ENCODE assay signal across 21 cellular contexts in genomic region chr21:32253215-32253641, GRCh38. TPM values are rescaled to one million over a fixed set of nuclear protein-coding genes. Genes with fewer than 3 reads are reported as not detected.
DNase-seq lines count a peak whose midpoint lies in the region; ATAC-seq and TF ChIP-seq lines count a peak whose summit lies in the region.
"Had no signal": no experiment of that assay in that cellular context is flagged by ENCODE, and none has a peak within 500 bp of the region (broad histone marks: within the 10 kb centered on the region; RNA-seq: fewer than 3 reads in every experiment).

No MANE protein-coding gene starts in this region.

- no peak overlapping the region for H2AFZ ChIP-seq in neuronal stem cell (ENCODE audit: low read length)

- no peak for TF ChIP-seq EP300 in suprapubic skin (IDR thresholded peaks at IDR 0.05)

- H3K27ac ChIP-seq in neuronal stem cell (replicated peaks; ENCODE audit: low read length) (no peak overlapping the region), suprapubic skin (no peak overlapping the region), Peyer's patch (no peak overlapping the region)
- H3K27ac ChIP-seq: foreskin keratinocyte had no signal

- H4K8ac ChIP-seq in neuronal stem cell (ENCODE audit: low read depth, low read length) = peak overlapping the region; percentile 73

- TF ChIP-seq POLR2A in suprapubic skin (IDR thresholded peaks at IDR 0.05) = no peak
- TF ChIP-seq POLR2A in Peyer's patch (IDR thresholded peaks at IDR 0.05) = no peak

- no peak overlapping the region for H3K23ac ChIP-seq in neuronal stem cell (ENCODE audit: low read depth, low read length, poor library complexity)

- ATAC-seq in Right ventricle myocardium superior (ENCODE audit: poor library complexity) = peak; percentile 73
- ATAC-seq in GM18498 (IDR thresholded peaks at IDR 0.05; ENCODE audit: unreplicated experiment) = no peak
- ATAC-seq: activated CD4-positive, CD25-positive, alpha-beta regulatory T cell treated with anti-CD3 and anti-CD28 coated beads, Interleukin-2, amount 50 U/mL, for 24 hours; foreskin keratinocyte had no signal

- H3K4me3 ChIP-seq in neuronal stem cell (ENCODE audit: low read length in 2 of 2) (no peak overlapping the region), suprapubic skin (no peak overlapping the region), Peyer's patch (no peak overlapping the region)
- H3K4me3 ChIP-seq: HAP-1, lung, stomach had no signal

- H2BK15ac ChIP-seq in neuronal stem cell (ENCODE audit: low read length) = no peak overlapping the region

- no peak overlapping the region for H3K4me2 ChIP-seq in neuronal stem cell (ENCODE audit: insufficient read depth, low read length, poor library complexity, severe bottlenecking)

- TF ChIP-seq CTCF in suprapubic skin (IDR thresholded peaks at IDR 0.05) (no peak), Peyer's patch (IDR thresholded peaks at IDR 0.05) (no peak)

- H3K18ac ChIP-seq in neuronal stem cell (ENCODE audit: low read length) = no peak overlapping the region

- no peaks in the 10 kb centered on the region for H3K79me1 ChIP-seq in neuronal stem cell (ENCODE audit: low read depth, low read length)

- H2BK120ac ChIP-seq in neuronal stem cell (ENCODE audit: low read depth, low read length) = no peak overlapping the region

- no CpG with 5 or more reads among the region's 7 CpGs for WGBS in neuronal stem cell (ENCODE audit: extremely low coverage in 2 of 2, insufficient read length in 2 of 2, insufficient replicate concordance in 1 of 2), 2 donors
- 79% methylated on average over 5 of the region's 7 CpGs for WGBS in suprapubic skin

- H4K91ac ChIP-seq in neuronal stem cell (ENCODE audit: low read depth, low read length, poor library complexity) = no peak overlapping the region

- H3K9me3 ChIP-seq in neuronal stem cell (replicated peaks in 1 of 2; ENCODE audit: control insufficient read depth in 2 of 2, insufficient read depth in 1 of 2, low read depth in 1 of 2, low read length in 2 of 2) (no peaks in the 10 kb centered on the region), suprapubic skin (no peaks in the 10 kb centered on the region), Peyer's patch (no peaks in the 10 kb centered on the region)
- H3K9me3 ChIP-seq: Caco-2, HAP-1, stomach had no signal

- H3K14ac ChIP-seq in neuronal stem cell (ENCODE audit: low read length) = no peak overlapping the region

- intact Hi-C loops in Right ventricle myocardium superior (cut with DNase I) = no loop called here

- H2AK5ac ChIP-seq in neuronal stem cell (ENCODE audit: low read depth, low read length) = no peak overlapping the region

- peak overlapping the region; percentile 30 for H3K9ac ChIP-seq in neuronal stem cell (ENCODE audit: low read depth, low read length, poor library complexity)

- no peak overlapping the region for H2BK5ac ChIP-seq in neuronal stem cell (ENCODE audit: low read length)

- H3K27me3 ChIP-seq in neuronal stem cell (ENCODE audit: control insufficient read depth in 3 of 3, insufficient read depth in 3 of 3, low read depth in 1 of 3, low read length in 3 of 3) = no peaks in the 10 kb centered on the region
- peaks cover 3% of the 10 kb centered on the region for H3K27me3 ChIP-seq in suprapubic skin
- H3K27me3 ChIP-seq in Peyer's patch = no peaks in the 10 kb centered on the region
- H3K27me3 ChIP-seq: stomach had no signal

- no peak overlapping the region for H3K4ac ChIP-seq in neuronal stem cell (ENCODE audit: low read length)

- H3K4me1 ChIP-seq in neuronal stem cell (ENCODE audit: control insufficient read depth in 2 of 2, insufficient read depth in 1 of 2, low read depth in 1 of 2, low read length in 2 of 2) (peaks cover 6 to 8% of the 10 kb centered on the region in 2 donors), suprapubic skin (peaks cover 18% of the 10 kb centered on the region), Peyer's patch (peaks cover 0 to 5% (median 0%) of the 10 kb centered on the region in 4 donors)
- H3K4me1 ChIP-seq: Caco-2, foreskin keratinocyte, HAP-1 had no signal

- DNase-seq in AG20443 (ENCODE audit: low spot score) (peak; percentile 77), amniotic epithelial cell (ENCODE audit: low read depth) (peak; percentile 71), Right ventricle myocardium superior (peak; percentile 65), neuronal stem cell (ENCODE audit: low spot score) (no peak), suprapubic skin (ENCODE audit: low spot score in 2 of 2) (no peak), DMS153 (lab: John Stamatoyannopoulos, UW) (no peak), Peyer's patch (no peak)
- DNase-seq: activated naive CD4-positive, alpha-beta T cell; Caco-2; effector CD8-positive, alpha-beta T cell; foreskin keratinocyte; NCI-H1694 treated with DMSO at 0.1 percent for 48 hours; NCI-H510A; SHP77 treated with DMSO at 0.1 percent for 48 hours; stomach had no signal

- no peak overlapping the region for H2BK12ac ChIP-seq in neuronal stem cell (ENCODE audit: low read length)

- H3K36me3 ChIP-seq in neuronal stem cell (replicated peaks in 1 of 2; ENCODE audit: control insufficient read depth in 2 of 2, insufficient read depth in 2 of 2, low read length in 2 of 2) = no peaks in the 10 kb centered on the region
- no peaks in the 10 kb centered on the region for H3K36me3 ChIP-seq in suprapubic skin
- H3K36me3 ChIP-seq in Peyer's patch = no peaks in the 10 kb centered on the region
- H3K36me3 ChIP-seq: HAP-1, stomach had no signal

RNA-seq across cellular contexts. Expression of gene MIS18A, which starts 25.6 kb away (rescaled TPM):
- 2.8 TPM for total RNA-seq in Right ventricle myocardium superior
- polyA plus RNA-seq in neuronal stem cell (2013, experiment 1 of 2) = 66.0 TPM
- 68.0 TPM for polyA plus RNA-seq in neuronal stem cell (2013, experiment 2 of 2)
- total RNA-seq in suprapubic skin = 1 to 10 TPM; 5.5 to 9.5 (median 7.9) TPM
- 1 to 10 TPM; 1.9 to 4.1 (median 2.7) TPM for total RNA-seq in Peyer's patch

RNA-seq across cellular contexts. Expression of gene MRAP, which starts 45.4 kb away (rescaled TPM):
- total RNA-seq in Right ventricle myocardium superior (0.56 TPM), suprapubic skin (1 to 10 TPM in 1 of 4 donors, under 1 TPM in 1, not detected in 2; 0.98 to 1.8 TPM), Peyer's patch (not detected)
- polyA plus RNA-seq in neuronal stem cell (2013, experiment 1 of 2) = not detected
- polyA plus RNA-seq in neuronal stem cell (2013, experiment 2 of 2) = not detected
- total RNA-seq: Caco-2; foreskin keratinocyte; pulmonary artery endothelial cell; T-helper 2 cell treated with Interferon-gamma antibody and Interleukin-4, amounts not matched to agents 100 ng/mL and 5 ng/mL, for 36 hours had no signal
- polyA plus RNA-seq: foreskin keratinocyte had no signal

Comparison
In these comparisons a context has a peak if more than half of its experiments do, and no peak if none do; other contexts are left out.
1. DNase-seq: peak in AG20443 (single experiment), amniotic epithelial cell (single experiment) and Right ventricle myocardium superior (single experiment); none in neuronal stem cell (single experiment), suprapubic skin (0 of 2), DMS153 (single experiment) and Peyer's patch (0 of 3).